Comparison of ENCODE assay signal across 11 cellular contexts in genomic region chr1:88774151-88774556, GRCh38.
DNase-seq lines count a peak whose midpoint lies in the region; ATAC-seq, FAIRE-seq and TF ChIP-seq lines count a peak whose summit lies in the region.
"Had no signal": no experiment of that assay in that cellular context is flagged by ENCODE, and none has a peak within 500 bp of the region (broad histone marks: within the 10 kb centered on the region; RNA-seq: fewer than 3 reads in every experiment).

No MANE protein-coding gene starts in this region.

- H3K4me3 ChIP-seq in mammary epithelial cell (replicated peaks in 1 of 3; ENCODE audit: insufficient read depth in 1 of 3, low read depth in 2 of 3, low read length in 3 of 3) (peak overlapping the region in 1 of 3 experiments; percentile 1), aorta (ENCODE audit: low read length in 2 of 2) (no peak overlapping the region)
- H3K4me3 ChIP-seq: testis had no signal

- no peak overlapping the region for H2AFZ ChIP-seq in mammary epithelial cell (ENCODE audit: low read depth, low read length)

- H3K27me3 Mint-ChIP-seq in natural killer cell (ENCODE audit: low read depth in 2 of 2), result no peaks in the 10 kb centered on the region

- TF ChIP-seq POLR2A in GM12892 (IDR thresholded peaks at IDR 0.05; ENCODE audit: low read depth, low read length), result no peak

- in situ Hi-C loops in mammary epithelial cell (cut with MboI; ENCODE audit: low sequenced_read_pairs in 2 of 2), result no loop called here

- WGBS in mammary epithelial cell (ENCODE audit: low coverage, missing lambda C conversion rate), result 0% methylated on average over 1 of the region's 1 CpG
- WGBS in aorta, 2 donors, result 94 to 95% methylated on average over 1 of the region's 1 CpG

- FAIRE-seq in GM12892 (lab: Jason Lieb, UNC), result peak; percentile 5

- H3K4me2 ChIP-seq in mammary epithelial cell (ENCODE audit: insufficient read depth, low read depth, low read length), result peak overlapping the region; percentile 58

- H3K27ac ChIP-seq in mammary epithelial cell (ENCODE audit: insufficient read depth, low read depth, low read length) (peak overlapping the region; percentile 99), aorta (ENCODE audit: low read depth in 1 of 2, low read length in 2 of 2) (no peak overlapping the region)
- H3K27ac ChIP-seq: testis had no signal

- no peaks in the 10 kb centered on the region for H3K9me3 Mint-ChIP-seq in natural killer cell

- BruUV-seq in mammary epithelial cell (replicated peaks; lab: Mats Ljungman, UMichigan), result no TSS peak

- peaks cover 9% of the 10 kb centered on the region in 2 donors for H3K4me1 Mint-ChIP-seq in natural killer cell

- H3K4me3 Mint-ChIP-seq in natural killer cell, result no peak overlapping the region

- no peaks in the 10 kb centered on the region for H3K79me2 ChIP-seq in mammary epithelial cell (ENCODE audit: insufficient read depth, low read length)

- peak overlapping the region in 1 of 2 donors; percentile 59 for H3K27ac Mint-ChIP-seq in natural killer cell

- H3K4me1 ChIP-seq in mammary epithelial cell (ENCODE audit: insufficient read depth, low read length), result peaks cover 21% of the 10 kb centered on the region
- no peaks in the 10 kb centered on the region for H3K4me1 ChIP-seq in aorta (ENCODE audit: control insufficient read depth in 1 of 2, insufficient read depth in 2 of 2, low read length in 2 of 2)
- H3K4me1 ChIP-seq: testis had no signal

- H3K9me3 ChIP-seq in mammary epithelial cell (replicated peaks; ENCODE audit: insufficient read depth, low read length), result no peaks in the 10 kb centered on the region
- no peaks in the 10 kb centered on the region for H3K9me3 ChIP-seq in aorta (ENCODE audit: control insufficient read depth, low read length)
- H3K9me3 ChIP-seq: testis had no signal

- DNase-seq in GM12892 (ENCODE audit: insufficient read length), result no peak
- peak; percentile 94 for DNase-seq in LoVo (ENCODE audit: low spot score)
- peak; percentile 100 for DNase-seq in mammary epithelial cell
- DNase-seq in natural killer cell, result no peak
- no peak for DNase-seq in aorta
- DNase-seq in ureter (ENCODE audit: low spot score), result no peak
- DNase-seq: GF-D8, NCI-H524 treated with DMSO at 0.1 percent for 48 hours, testis had no signal

- H3K36me3 ChIP-seq in mammary epithelial cell (ENCODE audit: insufficient read depth, low read length) (peaks cover 7% of the 10 kb centered on the region), aorta (ENCODE audit: control insufficient read depth in 1 of 2, insufficient read depth in 2 of 2, low read length in 1 of 2) (peaks cover 2% of the 10 kb centered on the region in 2 donors)

- no peaks in the 10 kb centered on the region for H4K20me1 ChIP-seq in mammary epithelial cell (ENCODE audit: insufficient read depth, low read length)

- H3K9ac ChIP-seq in mammary epithelial cell (ENCODE audit: insufficient read depth, low read length), result peak overlapping the region; percentile 88

- intact Hi-C loops in mammary epithelial cell (cut with micrococcal nuclease), result loop anchor here (1.0 kb wide), 1 partner anchor 90 kb away; the partner anchor contains the start of gene PKN2
- intact Hi-C loops in natural killer cell (cut with micrococcal nuclease), result no loop called here
- intact Hi-C loops in aorta (cut with DNase I), result no loop called here

- ATAC-seq in natural killer cell (peak; percentile 21 to 49 (median 22)), HG03442 (IDR thresholded peaks at IDR 0.05; ENCODE audit: unreplicated experiment) (no peak), aorta (ENCODE audit: low FRiP score) (no peak), GM21576 (IDR thresholded peaks at IDR 0.05; ENCODE audit: unreplicated experiment) (no peak)

- peaks cover 17% of the 10 kb centered on the region for H3K36me3 Mint-ChIP-seq in natural killer cell

- dilution Hi-C loops in mammary epithelial cell (cut with HindIII; ENCODE audit: low sequenced_read_pairs), result no loop called here

- CTCF ChIA-PET in mammary epithelial cell (lab: Charles Lee; ENCODE audit: low non-redundant PET), result no interaction called here

- TF ChIP-seq CTCF in mammary epithelial cell (conservative IDR thresholded peaks at IDR 0.05 in 1 of 2, IDR thresholded peaks at IDR 0.05 in 1 of 2; ENCODE audit: extremely low read depth in 1 of 2, insufficient read depth in 1 of 2, low read depth in 1 of 2, low read length in 2 of 2) (no peak), natural killer cell (IDR thresholded peaks at IDR 0.05) (no peak)

- no peaks in the 10 kb centered on the region for H3K27me3 ChIP-seq in mammary epithelial cell (ENCODE audit: insufficient read depth, low read length)
- no peaks in the 10 kb centered on the region for H3K27me3 ChIP-seq in aorta (ENCODE audit: control insufficient read depth in 1 of 2, insufficient read depth in 2 of 2, low read length in 1 of 2)
- H3K27me3 ChIP-seq: testis had no signal

Comparison
In these comparisons a context has a peak if more than half of its experiments do, and no peak if none do; other contexts are left out.
1. DNase-seq: peak in LoVo (single experiment) and mammary epithelial cell (single experiment); none in GM12892 (single experiment), natural killer cell (single experiment), aorta (0 of 2) and ureter (single experiment).
2. ATAC-seq: peak in natural killer cell (3 of 3); none in HG03442 (single experiment), aorta (single experiment) and GM21576 (single experiment).